Comparison of ENCODE assay signal across 8 cellular contexts in genomic region chr19:34403784-34404108, GRCh38. TPM values are rescaled to one million over a fixed set of nuclear protein-coding genes. Genes with fewer than 3 reads are reported as not detected.
A peak's percentile ranks its signal among the peaks of the same experiment; 100 is the strongest.
DNase-seq lines count a peak whose midpoint lies in the region; ATAC-seq and TF ChIP-seq lines count a peak whose summit lies in the region.

No MANE protein-coding gene starts in this region.

- no peak for TF ChIP-seq POLR2A in sigmoid colon (IDR thresholded peaks at IDR 0.05)

- H3K27me3 ChIP-seq in sigmoid colon: no peaks in the 10 kb centered on the region

- WGBS in sigmoid colon, 2 donors: 11 to 34% methylated on average over 6 of the region's 6 CpGs

- no peak for TF ChIP-seq CTCF in LNCaP clone FGC (IDR thresholded peaks at IDR 0.05; ENCODE audit: control insufficient read depth, extremely low read depth, insufficient read depth)
- TF ChIP-seq CTCF in sigmoid colon (IDR thresholded peaks at IDR 0.05): no peak

- H3K27ac ChIP-seq in epithelial cell of prostate: peak overlapping the region; percentile 34
- H3K27ac ChIP-seq in sigmoid colon: peak overlapping the region; percentile 61 to 71 (median 69)

- ATAC-seq in GM19351 (IDR thresholded peaks at IDR 0.05; ENCODE audit: unreplicated experiment) (peak; percentile 13), GM18868 (IDR thresholded peaks at IDR 0.05; ENCODE audit: unreplicated experiment) (no peak)

- H3K4me3 ChIP-seq in LNCaP clone FGC (ENCODE audit: low read depth, low read length) (peak overlapping the region; percentile 93), sigmoid colon (peak overlapping the region; percentile 76 to 93 (median 86))

- H3K36me3 ChIP-seq in sigmoid colon: peaks cover 11 to 30% (median 19%) of the 10 kb centered on the region in 4 donors

- intact Hi-C loops in sigmoid colon (cut with DNase I): no loop called here

- DNase-seq in LNCaP clone FGC (ENCODE audit: low read depth) (no peak), epithelial cell of prostate (ENCODE audit: low read depth, low spot score) (no peak), sigmoid colon (no peak), NCI-H1417 treated with DMSO at 0.1 percent for 48 hours (lab: John Stamatoyannopoulos, UW) (no peak), NCI-H345 treated with DMSO at 0.1 percent for 48 hours (lab: John Stamatoyannopoulos, UW; ENCODE audit: unreplicated experiment) (no peak)
- no peak for DNase-seq in stimulated activated CD4-positive, alpha-beta T cell treated with anti-CD3 and anti-CD28 coated beads, Interleukin-2, amount 100 ng/mL, for 24 hours

- no peaks in the 10 kb centered on the region for H3K9me3 ChIP-seq in sigmoid colon

- no peak for TF ChIP-seq EP300 in sigmoid colon (IDR thresholded peaks at IDR 0.05)

- H3K4me1 ChIP-seq in sigmoid colon: peaks cover 0 to 12% (median 6%) of the 10 kb centered on the region in 4 donors

RNA-seq across cellular contexts. Expression of gene PDCD2L, which starts 0.5 kb away (rescaled TPM):
- total RNA-seq in sigmoid colon: 10 to 100 TPM in 3 of 4 donors, 1 to 10 TPM in 1; 8.0 to 14.8 (median 13.9) TPM
- 10 to 100 TPM in 1 of 3 donors, 1 to 10 TPM in 2; 6.0 to 12.1 (median 7.2) TPM for polyA plus RNA-seq in sigmoid colon

RNA-seq across cellular contexts. Expression of gene UBA2, which starts 24.4 kb away (rescaled TPM):
- 10 to 100 TPM; 55.7 to 99.4 (median 71.8) TPM for total RNA-seq in sigmoid colon
- polyA plus RNA-seq in sigmoid colon: 10 to 100 TPM; 31.8 to 58.5 (median 34.9) TPM

RNA-seq across cellular contexts. Expression of gene GPI, which starts 38.8 kb away (rescaled TPM):
- total RNA-seq in sigmoid colon: 100 to 1,000 TPM; 117 to 209 (median 157) TPM
- 100 to 1,000 TPM in 1 of 3 donors, 10 to 100 TPM in 2; 73.9 to 203 (median 89.7) TPM for polyA plus RNA-seq in sigmoid colon
